1 cellular context compared by ENCODE assay signal in the genomic region with DNA sequence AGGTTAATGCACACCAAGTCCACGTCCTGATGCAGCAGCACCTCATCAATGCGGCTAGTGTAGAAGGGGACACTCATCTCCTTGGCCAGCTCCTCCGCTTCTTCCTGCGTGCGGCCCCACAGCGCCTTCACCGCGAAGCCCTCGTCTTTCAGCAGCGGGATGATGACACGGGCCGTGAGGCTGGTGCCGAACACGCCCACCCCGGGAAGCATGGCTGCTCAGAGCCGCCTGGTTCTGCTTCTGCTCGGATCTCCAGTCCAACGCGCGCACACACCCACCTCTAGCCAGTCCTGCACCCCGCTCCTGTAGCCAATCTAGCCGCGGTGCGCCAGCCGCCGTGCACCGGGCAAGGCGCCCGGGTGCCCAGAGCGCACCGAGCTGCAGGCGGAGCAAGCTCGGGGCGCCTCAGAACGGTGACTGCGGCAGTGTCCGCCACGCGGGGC.
TF ChIP-seq lines count a peak whose summit lies in the region.

No MANE protein-coding gene starts in this region.

TF ChIP-seq in HepG2, 621 proteins besides CTCF, POLR2A, EP300 and RAD21 (continued from another document and continues in another):
- TF ChIP-seq, protein P1, sequence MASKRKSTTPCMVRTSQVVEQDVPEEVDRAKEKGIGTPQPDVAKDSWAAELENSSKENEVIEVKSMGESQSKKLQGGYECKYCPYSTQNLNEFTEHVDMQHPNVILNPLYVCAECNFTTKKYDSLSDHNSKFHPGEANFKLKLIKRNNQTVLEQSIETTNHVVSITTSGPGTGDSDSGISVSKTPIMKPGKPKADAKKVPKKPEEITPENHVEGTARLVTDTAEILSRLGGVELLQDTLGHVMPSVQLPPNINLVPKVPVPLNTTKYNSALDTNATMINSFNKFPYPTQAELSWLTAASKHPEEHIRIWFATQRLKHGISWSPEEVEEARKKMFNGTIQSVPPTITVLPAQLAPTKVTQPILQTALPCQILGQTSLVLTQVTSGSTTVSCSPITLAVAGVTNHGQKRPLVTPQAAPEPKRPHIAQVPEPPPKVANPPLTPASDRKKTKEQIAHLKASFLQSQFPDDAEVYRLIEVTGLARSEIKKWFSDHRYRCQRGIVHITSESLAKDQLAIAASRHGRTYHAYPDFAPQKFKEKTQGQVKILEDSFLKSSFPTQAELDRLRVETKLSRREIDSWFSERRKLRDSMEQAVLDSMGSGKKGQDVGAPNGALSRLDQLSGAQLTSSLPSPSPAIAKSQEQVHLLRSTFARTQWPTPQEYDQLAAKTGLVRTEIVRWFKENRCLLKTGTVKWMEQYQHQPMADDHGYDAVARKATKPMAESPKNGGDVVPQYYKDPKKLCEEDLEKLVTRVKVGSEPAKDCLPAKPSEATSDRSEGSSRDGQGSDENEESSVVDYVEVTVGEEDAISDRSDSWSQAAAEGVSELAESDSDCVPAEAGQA (IDR thresholded peaks at IDR 0.05; ENCODE audit: low read depth) = no peak
- TF ChIP-seq, protein P1 (CRISPR knock-in tag; IDR thresholded peaks at IDR 0.05; ENCODE audit: borderline replicate concordance) = 0 out of 2 replicates have a peak, but pooled peaks have one; percentile 41
- TF ChIP-seq, protein P2, sequence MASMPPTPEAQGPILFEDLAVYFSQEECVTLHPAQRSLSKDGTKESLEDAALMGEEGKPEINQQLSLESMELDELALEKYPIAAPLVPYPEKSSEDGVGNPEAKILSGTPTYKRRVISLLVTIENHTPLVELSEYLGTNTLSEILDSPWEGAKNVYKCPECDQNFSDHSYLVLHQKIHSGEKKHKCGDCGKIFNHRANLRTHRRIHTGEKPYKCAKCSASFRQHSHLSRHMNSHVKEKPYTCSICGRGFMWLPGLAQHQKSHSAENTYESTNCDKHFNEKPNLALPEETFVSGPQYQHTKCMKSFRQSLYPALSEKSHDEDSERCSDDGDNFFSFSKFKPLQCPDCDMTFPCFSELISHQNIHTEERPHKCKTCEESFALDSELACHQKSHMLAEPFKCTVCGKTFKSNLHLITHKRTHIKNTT (CRISPR knock-in tag; IDR thresholded peaks at IDR 0.05) = no peak
- TF ChIP-seq ZNF331 (CRISPR knock-in tag; IDR thresholded peaks at IDR 0.05) (0 out of 2 replicates have a peak, but pooled peaks have one; percentile 23), GABPB1 (CRISPR knock-in tag; IDR thresholded peaks at IDR 0.05) (peak; percentile 10; the same call in 1 of the 2 replicates), CBX5 (CRISPR knock-in tag; IDR thresholded peaks at IDR 0.05; ENCODE audit: borderline replicate concordance) (0 out of 2 replicates have a peak, but pooled peaks have one; percentile 51), NR2C2 (CRISPR knock-in tag; IDR thresholded peaks at IDR 0.05; ENCODE audit: borderline replicate concordance) (peak; percentile 23; the same call in 1 of the 2 replicates), DNMT1 (CRISPR knock-in tag; IDR thresholded peaks at IDR 0.05) (0 out of 2 replicates have a peak, but pooled peaks have one; percentile 11), MXD4 (CRISPR knock-in tag; IDR thresholded peaks at IDR 0.05) (0 out of 2 replicates have a peak, but pooled peaks have one; percentile 11), MAF1 (CRISPR knock-in tag; IDR thresholded peaks at IDR 0.05; ENCODE audit: borderline replicate concordance) (peak; percentile 52; the same call in 1 of the 2 replicates), KMT2B (CRISPR knock-in tag; IDR thresholded peaks at IDR 0.05) (peak; percentile 30; the same call in 1 of the 2 replicates), ZNF598 (CRISPR knock-in tag; IDR thresholded peaks at IDR 0.05; ENCODE audit: borderline replicate concordance) (no peak), NAIF1 (CRISPR knock-in tag; IDR thresholded peaks at IDR 0.05; ENCODE audit: borderline replicate concordance) (0 out of 2 replicates have a peak, but pooled peaks have one; percentile 8)
- TF ChIP-seq, protein P3, sequence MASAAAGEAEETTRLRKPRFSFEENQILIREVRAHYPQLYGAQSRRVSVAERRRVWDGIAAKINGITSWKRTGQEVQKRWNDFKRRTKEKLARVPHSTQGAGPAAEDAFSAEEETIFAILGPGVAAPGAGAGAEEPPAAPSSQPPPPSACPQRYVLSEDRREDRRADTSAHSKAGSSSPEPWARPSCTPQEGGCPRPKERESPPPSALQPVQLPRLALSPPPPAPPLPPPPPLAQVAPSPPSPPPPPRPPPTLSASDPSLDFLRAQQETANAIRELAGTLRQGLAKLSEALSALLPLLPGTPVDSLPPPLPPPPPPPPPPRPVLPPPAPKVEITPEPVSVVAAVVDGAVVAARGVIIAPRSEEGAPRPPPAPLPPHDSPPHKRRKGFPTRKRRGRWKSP (CRISPR knock-in tag; IDR thresholded peaks at IDR 0.05) = peak; percentile 72; the same call in 1 of the 2 replicates
- TF ChIP-seq, protein P4, sequence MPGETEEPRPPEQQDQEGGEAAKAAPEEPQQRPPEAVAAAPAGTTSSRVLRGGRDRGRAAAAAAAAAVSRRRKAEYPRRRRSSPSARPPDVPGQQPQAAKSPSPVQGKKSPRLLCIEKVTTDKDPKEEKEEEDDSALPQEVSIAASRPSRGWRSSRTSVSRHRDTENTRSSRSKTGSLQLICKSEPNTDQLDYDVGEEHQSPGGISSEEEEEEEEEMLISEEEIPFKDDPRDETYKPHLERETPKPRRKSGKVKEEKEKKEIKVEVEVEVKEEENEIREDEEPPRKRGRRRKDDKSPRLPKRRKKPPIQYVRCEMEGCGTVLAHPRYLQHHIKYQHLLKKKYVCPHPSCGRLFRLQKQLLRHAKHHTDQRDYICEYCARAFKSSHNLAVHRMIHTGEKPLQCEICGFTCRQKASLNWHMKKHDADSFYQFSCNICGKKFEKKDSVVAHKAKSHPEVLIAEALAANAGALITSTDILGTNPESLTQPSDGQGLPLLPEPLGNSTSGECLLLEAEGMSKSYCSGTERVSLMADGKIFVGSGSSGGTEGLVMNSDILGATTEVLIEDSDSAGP (CRISPR knock-in tag; IDR thresholded peaks at IDR 0.05; ENCODE audit: borderline replicate concordance) = peak; percentile 78
- TF ChIP-seq, protein P5, sequence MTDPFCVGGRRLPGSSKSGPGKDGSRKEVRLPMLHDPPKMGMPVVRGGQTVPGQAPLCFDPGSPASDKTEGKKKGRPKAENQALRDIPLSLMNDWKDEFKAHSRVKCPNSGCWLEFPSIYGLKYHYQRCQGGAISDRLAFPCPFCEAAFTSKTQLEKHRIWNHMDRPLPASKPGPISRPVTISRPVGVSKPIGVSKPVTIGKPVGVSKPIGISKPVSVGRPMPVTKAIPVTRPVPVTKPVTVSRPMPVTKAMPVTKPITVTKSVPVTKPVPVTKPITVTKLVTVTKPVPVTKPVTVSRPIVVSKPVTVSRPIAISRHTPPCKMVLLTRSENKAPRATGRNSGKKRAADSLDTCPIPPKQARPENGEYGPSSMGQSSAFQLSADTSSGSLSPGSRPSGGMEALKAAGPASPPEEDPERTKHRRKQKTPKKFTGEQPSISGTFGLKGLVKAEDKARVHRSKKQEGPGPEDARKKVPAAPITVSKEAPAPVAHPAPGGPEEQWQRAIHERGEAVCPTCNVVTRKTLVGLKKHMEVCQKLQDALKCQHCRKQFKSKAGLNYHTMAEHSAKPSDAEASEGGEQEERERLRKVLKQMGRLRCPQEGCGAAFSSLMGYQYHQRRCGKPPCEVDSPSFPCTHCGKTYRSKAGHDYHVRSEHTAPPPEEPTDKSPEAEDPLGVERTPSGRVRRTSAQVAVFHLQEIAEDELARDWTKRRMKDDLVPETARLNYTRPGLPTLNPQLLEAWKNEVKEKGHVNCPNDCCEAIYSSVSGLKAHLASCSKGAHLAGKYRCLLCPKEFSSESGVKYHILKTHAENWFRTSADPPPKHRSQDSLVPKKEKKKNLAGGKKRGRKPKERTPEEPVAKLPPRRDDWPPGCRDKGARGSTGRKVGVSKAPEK (CRISPR knock-in tag; IDR thresholded peaks at IDR 0.05; ENCODE audit: borderline replicate concordance) = peak; percentile 91; the same call in 1 of the 2 replicates
- TF ChIP-seq, protein P6, sequence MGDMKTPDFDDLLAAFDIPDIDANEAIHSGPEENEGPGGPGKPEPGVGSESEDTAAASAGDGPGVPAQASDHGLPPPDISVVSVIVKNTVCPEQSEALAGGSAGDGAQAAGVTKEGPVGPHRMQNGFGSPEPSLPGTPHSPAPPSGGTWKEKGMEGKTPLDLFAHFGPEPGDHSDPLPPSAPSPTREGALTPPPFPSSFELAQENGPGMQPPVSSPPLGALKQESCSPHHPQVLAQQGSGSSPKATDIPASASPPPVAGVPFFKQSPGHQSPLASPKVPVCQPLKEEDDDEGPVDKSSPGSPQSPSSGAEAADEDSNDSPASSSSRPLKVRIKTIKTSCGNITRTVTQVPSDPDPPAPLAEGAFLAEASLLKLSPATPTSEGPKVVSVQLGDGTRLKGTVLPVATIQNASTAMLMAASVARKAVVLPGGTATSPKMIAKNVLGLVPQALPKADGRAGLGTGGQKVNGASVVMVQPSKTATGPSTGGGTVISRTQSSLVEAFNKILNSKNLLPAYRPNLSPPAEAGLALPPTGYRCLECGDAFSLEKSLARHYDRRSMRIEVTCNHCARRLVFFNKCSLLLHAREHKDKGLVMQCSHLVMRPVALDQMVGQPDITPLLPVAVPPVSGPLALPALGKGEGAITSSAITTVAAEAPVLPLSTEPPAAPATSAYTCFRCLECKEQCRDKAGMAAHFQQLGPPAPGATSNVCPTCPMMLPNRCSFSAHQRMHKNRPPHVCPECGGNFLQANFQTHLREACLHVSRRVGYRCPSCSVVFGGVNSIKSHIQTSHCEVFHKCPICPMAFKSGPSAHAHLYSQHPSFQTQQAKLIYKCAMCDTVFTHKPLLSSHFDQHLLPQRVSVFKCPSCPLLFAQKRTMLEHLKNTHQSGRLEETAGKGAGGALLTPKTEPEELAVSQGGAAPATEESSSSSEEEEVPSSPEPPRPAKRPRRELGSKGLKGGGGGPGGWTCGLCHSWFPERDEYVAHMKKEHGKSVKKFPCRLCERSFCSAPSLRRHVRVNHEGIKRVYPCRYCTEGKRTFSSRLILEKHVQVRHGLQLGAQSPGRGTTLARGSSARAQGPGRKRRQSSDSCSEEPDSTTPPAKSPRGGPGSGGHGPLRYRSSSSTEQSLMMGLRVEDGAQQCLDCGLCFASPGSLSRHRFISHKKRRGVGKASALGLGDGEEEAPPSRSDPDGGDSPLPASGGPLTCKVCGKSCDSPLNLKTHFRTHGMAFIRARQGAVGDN (CRISPR knock-in tag; IDR thresholded peaks at IDR 0.05) = peak; percentile 65
- TF ChIP-seq, protein P7, sequence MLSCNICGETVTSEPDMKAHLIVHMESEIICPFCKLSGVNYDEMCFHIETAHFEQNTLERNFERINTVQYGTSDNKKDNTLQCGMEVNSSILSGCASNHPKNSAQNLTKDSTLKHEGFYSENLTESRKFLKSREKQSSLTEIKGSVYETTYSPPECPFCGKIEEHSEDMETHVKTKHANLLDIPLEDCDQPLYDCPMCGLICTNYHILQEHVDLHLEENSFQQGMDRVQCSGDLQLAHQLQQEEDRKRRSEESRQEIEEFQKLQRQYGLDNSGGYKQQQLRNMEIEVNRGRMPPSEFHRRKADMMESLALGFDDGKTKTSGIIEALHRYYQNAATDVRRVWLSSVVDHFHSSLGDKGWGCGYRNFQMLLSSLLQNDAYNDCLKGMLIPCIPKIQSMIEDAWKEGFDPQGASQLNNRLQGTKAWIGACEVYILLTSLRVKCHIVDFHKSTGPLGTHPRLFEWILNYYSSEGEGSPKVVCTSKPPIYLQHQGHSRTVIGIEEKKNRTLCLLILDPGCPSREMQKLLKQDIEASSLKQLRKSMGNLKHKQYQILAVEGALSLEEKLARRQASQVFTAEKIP (CRISPR knock-in tag; IDR thresholded peaks at IDR 0.05; ENCODE audit: borderline replicate concordance) = no peak
- TF ChIP-seq, protein P8, sequence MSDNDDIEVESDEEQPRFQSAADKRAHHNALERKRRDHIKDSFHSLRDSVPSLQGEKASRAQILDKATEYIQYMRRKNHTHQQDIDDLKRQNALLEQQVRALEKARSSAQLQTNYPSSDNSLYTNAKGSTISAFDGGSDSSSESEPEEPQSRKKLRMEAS (IDR thresholded peaks at IDR 0.05) = peak; percentile 46; the same call in 1 of the 2 replicates
- TF ChIP-seq, protein P9, sequence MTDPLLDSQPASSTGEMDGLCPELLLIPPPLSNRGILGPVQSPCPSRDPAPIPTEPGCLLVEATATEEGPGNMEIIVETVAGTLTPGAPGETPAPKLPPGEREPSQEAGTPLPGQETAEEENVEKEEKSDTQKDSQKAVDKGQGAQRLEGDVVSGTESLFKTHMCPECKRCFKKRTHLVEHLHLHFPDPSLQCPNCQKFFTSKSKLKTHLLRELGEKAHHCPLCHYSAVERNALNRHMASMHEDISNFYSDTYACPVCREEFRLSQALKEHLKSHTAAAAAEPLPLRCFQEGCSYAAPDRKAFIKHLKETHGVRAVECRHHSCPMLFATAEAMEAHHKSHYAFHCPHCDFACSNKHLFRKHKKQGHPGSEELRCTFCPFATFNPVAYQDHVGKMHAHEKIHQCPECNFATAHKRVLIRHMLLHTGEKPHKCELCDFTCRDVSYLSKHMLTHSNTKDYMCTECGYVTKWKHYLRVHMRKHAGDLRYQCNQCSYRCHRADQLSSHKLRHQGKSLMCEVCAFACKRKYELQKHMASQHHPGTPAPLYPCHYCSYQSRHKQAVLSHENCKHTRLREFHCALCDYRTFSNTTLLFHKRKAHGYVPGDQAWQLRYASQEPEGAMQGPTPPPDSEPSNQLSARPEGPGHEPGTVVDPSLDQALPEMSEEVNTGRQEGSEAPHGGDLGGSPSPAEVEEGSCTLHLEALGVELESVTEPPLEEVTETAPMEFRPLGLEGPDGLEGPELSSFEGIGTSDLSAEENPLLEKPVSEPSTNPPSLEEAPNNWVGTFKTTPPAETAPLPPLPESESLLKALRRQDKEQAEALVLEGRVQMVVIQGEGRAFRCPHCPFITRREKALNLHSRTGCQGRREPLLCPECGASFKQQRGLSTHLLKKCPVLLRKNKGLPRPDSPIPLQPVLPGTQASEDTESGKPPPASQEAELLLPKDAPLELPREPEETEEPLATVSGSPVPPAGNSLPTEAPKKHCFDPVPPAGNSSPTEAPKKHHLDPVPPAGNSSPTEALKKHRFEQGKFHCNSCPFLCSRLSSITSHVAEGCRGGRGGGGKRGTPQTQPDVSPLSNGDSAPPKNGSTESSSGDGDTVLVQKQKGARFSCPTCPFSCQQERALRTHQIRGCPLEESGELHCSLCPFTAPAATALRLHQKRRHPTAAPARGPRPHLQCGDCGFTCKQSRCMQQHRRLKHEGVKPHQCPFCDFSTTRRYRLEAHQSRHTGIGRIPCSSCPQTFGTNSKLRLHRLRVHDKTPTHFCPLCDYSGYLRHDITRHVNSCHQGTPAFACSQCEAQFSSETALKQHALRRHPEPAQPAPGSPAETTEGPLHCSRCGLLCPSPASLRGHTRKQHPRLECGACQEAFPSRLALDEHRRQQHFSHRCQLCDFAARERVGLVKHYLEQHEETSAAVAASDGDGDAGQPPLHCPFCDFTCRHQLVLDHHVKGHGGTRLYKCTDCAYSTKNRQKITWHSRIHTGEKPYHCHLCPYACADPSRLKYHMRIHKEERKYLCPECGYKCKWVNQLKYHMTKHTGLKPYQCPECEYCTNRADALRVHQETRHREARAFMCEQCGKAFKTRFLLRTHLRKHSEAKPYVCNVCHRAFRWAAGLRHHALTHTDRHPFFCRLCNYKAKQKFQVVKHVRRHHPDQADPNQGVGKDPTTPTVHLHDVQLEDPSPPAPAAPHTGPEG (CRISPR knock-in tag; IDR thresholded peaks at IDR 0.05) = 0 out of 2 replicates have a peak, but pooled peaks have one; percentile 56
